33 cellular contexts compared by ENCODE assay signal in genomic region chr2:171895781-171896180, GRCh38. TPM values are rescaled to one million over a fixed set of nuclear protein-coding genes. Genes with fewer than 3 reads are reported as not detected.
DNase-seq lines count a peak whose midpoint lies in the region; ATAC-seq and TF ChIP-seq lines count a peak whose summit lies in the region.
"Had no signal": no experiment of that assay in that cellular context is flagged by ENCODE, and none has a peak within 500 bp of the region (broad histone marks: within the 10 kb centered on the region; RNA-seq: fewer than 3 reads in every experiment).

No MANE protein-coding gene starts in this region.

- H3K4me3 ChIP-seq in gastroesophageal sphincter (no peak overlapping the region), psoas muscle (no peak overlapping the region)
- H3K4me3 ChIP-seq: breast epithelium, lung, MG63, PC-9, SK-N-MC, suprapubic skin, upper lobe of right lung had no signal

- H3K27ac ChIP-seq in gastroesophageal sphincter: peak overlapping the region in 3 of 4 donors; percentile 86 to 88 (median 86)
- peak overlapping the region; percentile 90 for H3K27ac ChIP-seq in psoas muscle
- H3K27ac ChIP-seq: KMS-11, parathyroid adenoma, PC-9, SK-N-MC, suprapubic skin, upper lobe of right lung had no signal

- 57 to 86% methylated on average over 1 of the region's 1 CpG for WGBS in gastroesophageal sphincter (ENCODE audit: low coverage in 1 of 2), 2 donors
- 73 to 93% (median 75%) methylated on average over 1 of the region's 1 CpG for WGBS in psoas muscle, 3 donors

- TF ChIP-seq EP300 in gastroesophageal sphincter (IDR thresholded peaks at IDR 0.05): no peak

- intact Hi-C loops in psoas muscle (cut with DNase I): loop anchor here in 1 of 2 donors (2.0 kb wide), 1 partner anchor 27 kb away; the partner anchor contains the start of gene HAT1

- ATAC-seq in gastroesophageal sphincter (no peak), psoas muscle (no peak), GM18873 (IDR thresholded peaks at IDR 0.05; ENCODE audit: low FRiP score, unreplicated experiment) (no peak)
- ATAC-seq: activated CD4-positive, CD25-positive, alpha-beta regulatory T cell treated with anti-CD3 and anti-CD28 coated beads, Interleukin-2, amount 50 U/mL, for 24 hours; left cardiac atrium; naive thymus-derived CD8-positive, alpha-beta T cell; upper lobe of right lung had no signal

- TF ChIP-seq CTCF in gastroesophageal sphincter (IDR thresholded peaks at IDR 0.05): no peak
- no peak for TF ChIP-seq CTCF in psoas muscle (IDR thresholded peaks at IDR 0.05)

- no peaks in the 10 kb centered on the region for H3K9me3 ChIP-seq in gastroesophageal sphincter
- H3K9me3 ChIP-seq in psoas muscle: no peaks in the 10 kb centered on the region
- H3K9me3 ChIP-seq: breast epithelium, MG63, suprapubic skin, upper lobe of right lung had no signal

- H3K4me1 ChIP-seq in gastroesophageal sphincter: peaks cover 5 to 46% (median 5%) of the 10 kb centered on the region in 3 donors
- H3K4me1 ChIP-seq in psoas muscle: peaks cover 9% of the 10 kb centered on the region
- H3K4me1 ChIP-seq: breast epithelium had no signal

- H3K27me3 ChIP-seq in gastroesophageal sphincter (no peaks in the 10 kb centered on the region), psoas muscle (ENCODE audit: insufficient read depth in 3 of 3, low read length in 2 of 3) (no peaks in the 10 kb centered on the region)
- H3K27me3 ChIP-seq: breast epithelium, MG63, suprapubic skin, upper lobe of right lung had no signal

- no peak for TF ChIP-seq POLR2A in gastroesophageal sphincter (IDR thresholded peaks at IDR 0.05)

- DNase-seq in EH (ENCODE audit: low read depth): peak; percentile 64
- peak; percentile 45 for DNase-seq in astrocyte of the hippocampus (ENCODE audit: low read depth, low spot score)
- DNase-seq in psoas muscle: no peak
- no peak for DNase-seq in stimulated activated CD4-positive, alpha-beta T cell treated with anti-CD3 and anti-CD28 coated beads, Interleukin-4, amount 100 ng/mL, for 24 hours
- DNase-seq in iPS-NIHi7 (ENCODE audit: extremely low spot score): no peak
- no peak for DNase-seq in NCI-H82 treated with DMSO at 0.1 percent for 48 hours (lab: John Stamatoyannopoulos, UW; ENCODE audit: unreplicated experiment)
- DNase-seq: activated CD4-positive, alpha-beta T cell treated with anti-CD3 and anti-CD28 coated beads, Interleukin-2, amount 50 U/mL, for 48 hours; activated naive CD4-positive, alpha-beta T cell treated with anti-CD3 and anti-CD28 coated beads, Interleukin-2, amount 50 U/mL, for 16 hours; amniotic stem cell; DMS79 treated with DMSO at 0.1 percent for 48 hours; GF-D8; hippocampal formation; left cardiac atrium; MG63; naive thymus-derived CD8-positive, alpha-beta T cell; NCI-H1105; NCI-H187 treated with DMSO at 0.1 percent for 48 hours; NCI-H2171 treated with DMSO at 0.1 percent for 48 hours; NCI-H524 treated with DMSO at 0.1 percent for 48 hours; NK-92 treated with Interleukin-12 subunit alpha and Interleukin-12 subunit beta, amount 100 ng/mL, for 24 hours; PC-9; small intestine; stimulated activated naive CD4-positive, alpha-beta T cell; upper lobe of right lung had no signal

- H3K36me3 ChIP-seq in gastroesophageal sphincter: peaks cover 0 to 2% of the 10 kb centered on the region in 2 donors
- peaks cover 0 to 4% of the 10 kb centered on the region in 2 donors for H3K36me3 ChIP-seq in psoas muscle (ENCODE audit: insufficient read depth in 1 of 2, low read depth in 1 of 2)
- H3K36me3 ChIP-seq: breast epithelium, MG63, suprapubic skin, upper lobe of right lung had no signal

RNA-seq across cellular contexts. Expression of gene SLC25A12, which starts 1.7 kb away (rescaled TPM):
- total RNA-seq in gastroesophageal sphincter (10 to 100 TPM; 54.9 to 82.7 (median 70.5) TPM), psoas muscle (10 to 100 TPM; 59.9 to 83.6 (median 70.3) TPM)
- 10 to 100 TPM; 19.1 to 66.5 (median 46.3) TPM for polyA plus RNA-seq in psoas muscle

RNA-seq across cellular contexts. Expression of gene HAT1, which starts 26.5 kb away (rescaled TPM):
- 10 to 100 TPM; 25.2 to 34.2 (median 31.3) TPM for total RNA-seq in gastroesophageal sphincter
- 10 to 100 TPM; 31.8 to 66.5 (median 44.5) TPM for total RNA-seq in psoas muscle
- 10 to 100 TPM; 54.7 to 94.6 (median 60.9) TPM for polyA plus RNA-seq in psoas muscle

Comparison
In these comparisons a context has a peak if more than half of its experiments do, and no peak if none do; other contexts are left out.
1. DNase-seq: peak in EH (single experiment) and astrocyte of the hippocampus (single experiment); none in psoas muscle (0 of 2), stimulated activated CD4-positive, alpha-beta T cell treated with anti-CD3 and anti-CD28 coated beads, Interleukin-4, amount 100 ng/mL, for 24 hours (single experiment), iPS-NIHi7 (single experiment) and NCI-H82 treated with DMSO at 0.1 percent for 48 hours (single experiment).